In the genomic region with DNA sequence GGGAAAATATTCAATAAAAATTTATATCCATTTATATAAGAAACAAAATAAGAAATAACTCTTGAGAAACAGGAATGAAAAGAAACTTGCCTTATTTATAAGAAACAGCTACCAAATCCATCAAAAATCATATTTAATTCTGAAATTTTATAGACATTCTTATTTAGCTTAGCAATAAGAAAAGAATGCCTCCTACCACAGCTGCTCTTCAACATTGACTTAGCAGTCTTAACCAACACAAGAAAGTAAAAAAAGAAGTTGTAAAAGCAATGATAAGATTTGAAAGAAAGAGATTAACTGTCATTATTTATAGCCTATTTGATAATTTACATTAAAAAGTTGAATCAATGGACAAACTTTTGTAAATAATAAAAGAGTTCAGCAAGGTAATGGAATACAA, we compare ENCODE assay signal across 1 cellular context.
TF ChIP-seq lines count a peak whose summit lies in the region.

No MANE protein-coding gene starts in this region.

TF ChIP-seq in IMR-90, 13 proteins besides CTCF, POLR2A, EP300 and RAD21:
- TF ChIP-seq, protein P1, sequence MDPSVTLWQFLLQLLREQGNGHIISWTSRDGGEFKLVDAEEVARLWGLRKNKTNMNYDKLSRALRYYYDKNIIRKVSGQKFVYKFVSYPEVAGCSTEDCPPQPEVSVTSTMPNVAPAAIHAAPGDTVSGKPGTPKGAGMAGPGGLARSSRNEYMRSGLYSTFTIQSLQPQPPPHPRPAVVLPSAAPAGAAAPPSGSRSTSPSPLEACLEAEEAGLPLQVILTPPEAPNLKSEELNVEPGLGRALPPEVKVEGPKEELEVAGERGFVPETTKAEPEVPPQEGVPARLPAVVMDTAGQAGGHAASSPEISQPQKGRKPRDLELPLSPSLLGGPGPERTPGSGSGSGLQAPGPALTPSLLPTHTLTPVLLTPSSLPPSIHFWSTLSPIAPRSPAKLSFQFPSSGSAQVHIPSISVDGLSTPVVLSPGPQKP (IDR thresholded peaks at IDR 0.05; ENCODE audit: borderline replicate concordance, low read depth, low read length) = no peak
- TF ChIP-seq MXI1 (IDR thresholded peaks at IDR 0.05; ENCODE audit: borderline replicate concordance, low read depth, low read length) (no peak), FOS (IDR thresholded peaks at IDR 0.05; ENCODE audit: low read depth, low read length) (no peak), BHLHE40 (IDR thresholded peaks at IDR 0.05; ENCODE audit: low read depth, low read length) (no peak), NFE2L2 (IDR thresholded peaks at IDR 0.05; ENCODE audit: low read depth, low read length) (no peak), SMC3 (IDR thresholded peaks at IDR 0.05; ENCODE audit: low read depth, low read length) (no peak), RCOR1 (IDR thresholded peaks at IDR 0.05; ENCODE audit: insufficient replicate concordance, low read length) (no peak), MAZ (IDR thresholded peaks at IDR 0.05; ENCODE audit: borderline replicate concordance, low read depth, low read length) (no peak), RFX5 (IDR thresholded peaks at IDR 0.05; ENCODE audit: low read depth, low read length) (no peak), CHD1 (IDR thresholded peaks at IDR 0.05; ENCODE audit: low read depth, low read length) (no peak), CEBPB (IDR thresholded peaks at IDR 0.05; ENCODE audit: low read depth, low read length) (no peak), MAFK (IDR thresholded peaks at IDR 0.05; ENCODE audit: low read depth, low read length) (no peak)
- TF ChIP-seq, protein P2, sequence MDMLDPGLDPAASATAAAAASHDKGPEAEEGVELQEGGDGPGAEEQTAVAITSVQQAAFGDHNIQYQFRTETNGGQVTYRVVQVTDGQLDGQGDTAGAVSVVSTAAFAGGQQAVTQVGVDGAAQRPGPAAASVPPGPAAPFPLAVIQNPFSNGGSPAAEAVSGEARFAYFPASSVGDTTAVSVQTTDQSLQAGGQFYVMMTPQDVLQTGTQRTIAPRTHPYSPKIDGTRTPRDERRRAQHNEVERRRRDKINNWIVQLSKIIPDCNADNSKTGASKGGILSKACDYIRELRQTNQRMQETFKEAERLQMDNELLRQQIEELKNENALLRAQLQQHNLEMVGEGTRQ (IDR thresholded peaks at IDR 0.05; ENCODE audit: low read depth, low read length) = no peak
